ENCODE assay signal across 25 cellular contexts in genomic region chr4:48250343-48250742, GRCh38. TPM values are rescaled to one million over a fixed set of nuclear protein-coding genes. Genes with fewer than 3 reads are reported as not detected.
A peak's percentile ranks its signal among the peaks of the same experiment; 100 is the strongest.
DNase-seq lines count a peak whose midpoint lies in the region; ATAC-seq, FAIRE-seq and TF ChIP-seq lines count a peak whose summit lies in the region.
"Had no signal": no experiment of that assay in that cellular context is flagged by ENCODE, and none has a peak within 500 bp of the region (broad histone marks: within the 10 kb centered on the region; RNA-seq: fewer than 3 reads in every experiment).

No MANE protein-coding gene starts in this region.

- no peaks in the 10 kb centered on the region for H3K4me1 ChIP-seq in HepG2 (ENCODE audit: insufficient read depth, low read length)

- peaks cover 3% of the 10 kb centered on the region for H3K36me3 Mint-ChIP-seq in T-helper 17 cell (ENCODE audit: low read depth)
- H3K36me3 Mint-ChIP-seq: CD8-positive, alpha-beta memory T cell had no signal

- in situ Hi-C loops in HepG2 (cut with HindIII; ENCODE audit: extremely low pct_ligation_motif_present, low pct_unique_long_range_greater_than_20kb): no loop called here

- POLR2A ChIA-PET in HepG2 (lab: Yijun Ruan, JAX): no interaction called here

- H3K9ac ChIP-seq in HepG2 (ENCODE audit: insufficient read depth, low read depth, low read length): no peak overlapping the region
- H3K9ac ChIP-seq: BLaER1 treated with 17β-estradiol and CSF1 and Interleukin-3, amounts not matched to agents 10 nM and 100 nM had no signal

- H3K4me3 ChIP-seq in HepG2 (replicated peaks in 1 of 3; ENCODE audit: insufficient read depth in 1 of 3, low read depth in 2 of 3, low read length in 3 of 3): no peak overlapping the region
- H3K4me3 ChIP-seq in H7 (ENCODE audit: insufficient read depth, low read depth, low read length): no peak overlapping the region
- H3K4me3 ChIP-seq: A549; BLaER1 treated with 17β-estradiol and CSF1 and Interleukin-3, amounts not matched to agents 10 nM and 100 nM had no signal

- CTCF ChIA-PET in HepG2 (lab: Yijun Ruan, JAX; ENCODE audit: low intra/inter-chr PET ratio, low total read pairs): no interaction called here

- H3K79me2 ChIP-seq in HepG2 (ENCODE audit: insufficient read depth, low read length): no peaks in the 10 kb centered on the region

- TF ChIP-seq CTCF in HepG2 (CRISPR knock-in tag; IDR thresholded peaks at IDR 0.05): no peak

- H3K4me2 ChIP-seq in HepG2 (ENCODE audit: low read depth, low read length): no peak overlapping the region
- H3K4me2 ChIP-seq: A549; BLaER1 treated with 17β-estradiol and CSF1 and Interleukin-3, amounts not matched to agents 10 nM and 100 nM had no signal

- peak; percentile 92 for FAIRE-seq in GM12891 (lab: Jason Lieb, UNC)
- FAIRE-seq in GM18507 (lab: Jason Lieb, UNC): peak; percentile 67
- peak; percentile 71 for FAIRE-seq in urothelium cell line (lab: Jason Lieb, UNC)
- no peak for FAIRE-seq in HepG2 (lab: Jason Lieb, UNC)
- FAIRE-seq: A549 had no signal

- H3K27ac ChIP-seq in HepG2 (ENCODE audit: extremely low read length, insufficient read depth, low read length): no peak overlapping the region
- H3K27ac ChIP-seq: 22Rv1; A549; BLaER1 treated with 17β-estradiol and CSF1 and Interleukin-3, amounts not matched to agents 10 nM and 100 nM; C4-2B had no signal

- TF ChIP-seq RAD21 in HepG2 (CRISPR knock-in tag; IDR thresholded peaks at IDR 0.05): no peak

- no peak for TF ChIP-seq POLR2A in GM12891 (IDR thresholded peaks at IDR 0.05; ENCODE audit: low read depth, low read length)
- TF ChIP-seq POLR2A in HepG2 (IDR thresholded peaks at IDR 0.05; ENCODE audit: insufficient read depth in 1 of 2, low read depth in 2 of 2, low read length in 2 of 2): no peak

- BruUV-seq in HepG2 (replicated peaks; lab: Mats Ljungman, UMichigan): no TSS peak

- no peaks in the 10 kb centered on the region for H3K9me3 ChIP-seq in T-helper 17 cell (ENCODE audit: control insufficient read depth, low read length, poor library complexity, severe bottlenecking)
- no peaks in the 10 kb centered on the region for H3K9me3 ChIP-seq in HepG2 (ENCODE audit: low read length)

- no peaks in the 10 kb centered on the region for H3K27me3 Mint-ChIP-seq in T-helper 17 cell
- H3K27me3 Mint-ChIP-seq: B cell; CD4-positive, alpha-beta T cell had no signal

- peaks cover 7% of the 10 kb centered on the region for H3K4me1 Mint-ChIP-seq in T-helper 17 cell

- H2AFZ ChIP-seq in HepG2 (ENCODE audit: low read length): no peak overlapping the region

- TF ChIP-seq EP300 in HepG2 (IDR thresholded peaks at IDR 0.05; ENCODE audit: low read depth in 2 of 2, low read length in 2 of 2): no peak
- TF ChIP-seq EP300 in HepG2 (CRISPR knock-in tag; IDR thresholded peaks at IDR 0.05; ENCODE audit: borderline replicate concordance): no peak

- no peaks in the 10 kb centered on the region for H3K36me3 ChIP-seq in HepG2 (replicated peaks in 1 of 2; ENCODE audit: control insufficient read depth in 1 of 2, insufficient read depth in 2 of 2, low read length in 2 of 2)
- no peaks in the 10 kb centered on the region for H3K36me3 ChIP-seq in H7 (replicated peaks; ENCODE audit: control insufficient read depth, insufficient read depth, low read length)

- no peak overlapping the region for H3K4me3 Mint-ChIP-seq in T-helper 17 cell
- H3K4me3 Mint-ChIP-seq: B cell; CD4-positive, alpha-beta T cell; CD8-positive, alpha-beta memory T cell had no signal

- DNase-seq in GM12891 (ENCODE audit: insufficient read length, low spot score): no peak
- DNase-seq in GM18507 (ENCODE audit: extremely low spot score, insufficient read length, low read depth): no peak
- no peak for DNase-seq in T-helper 17 cell
- no peak for DNase-seq in urothelium cell line (ENCODE audit: low spot score)
- DNase-seq in HepG2 (ENCODE audit: low spot score): no peak
- DNase-seq in H7: no peak
- no peak for DNase-seq in NCI-H1092 (lab: John Stamatoyannopoulos, UW)
- DNase-seq: AML-193; CD4-positive, alpha-beta T cell; CD8-positive, alpha-beta memory T cell; COR-L47; DMS 273 treated with DMSO at 0.1 percent for 48 hours; DMS153; DMS53; DMS79; DND-41; EL; GDM1 had no signal

- no peak for ATAC-seq in T-helper 17 cell
- ATAC-seq in HepG2: no peak
- ATAC-seq: A549 had no signal

- no peaks in the 10 kb centered on the region for H4K20me1 ChIP-seq in HepG2 (ENCODE audit: insufficient read depth, low read length)

- intact Hi-C loops in HepG2 (cut with micrococcal nuclease; ENCODE audit: unreplicated experiment): no loop called here

- 74% methylated on average over 4 of the region's 4 CpGs for WGBS in HepG2 (ENCODE audit: low lambda C conversion rate)

- H3K27ac Mint-ChIP-seq in T-helper 17 cell: peak overlapping the region; percentile 1
- H3K27ac Mint-ChIP-seq: B cell; CD4-positive, alpha-beta T cell; CD8-positive, alpha-beta memory T cell had no signal

- no peaks in the 10 kb centered on the region; a peak in 1 of 5 replicates for H3K27me3 ChIP-seq in HepG2 (ENCODE audit: control insufficient read depth in 1 of 2, insufficient read depth in 2 of 2, low read length in 2 of 2)
- no peaks in the 10 kb centered on the region for H3K27me3 ChIP-seq in H7 (ENCODE audit: control insufficient read depth, insufficient read depth, low read length)
- H3K27me3 ChIP-seq: BLaER1 treated with 17β-estradiol and CSF1 and Interleukin-3, amounts not matched to agents 10 nM and 100 nM had no signal

TF ChIP-seq in GM12891, 5 proteins besides CTCF, POLR2A, EP300 and RAD21:
- no peak for TF ChIP-seq TAF1 (IDR thresholded peaks at IDR 0.05; ENCODE audit: low read depth, low read length)
- peak; percentile 77 for TF ChIP-seq SPI1 (IDR thresholded peaks at IDR 0.05; ENCODE audit: low read depth, low read length)

TF ChIP-seq in HepG2, 621 proteins besides CTCF, POLR2A, EP300 and RAD21:
- TF ChIP-seq TCF12 (IDR thresholded peaks at IDR 0.05): no peak
- no peak for TF ChIP-seq TCF12 (CRISPR knock-in tag; IDR thresholded peaks at IDR 0.05)
- TF ChIP-seq ZNF253 (CRISPR knock-in tag; IDR thresholded peaks at IDR 0.05; ENCODE audit: borderline replicate concordance): no peak
- TF ChIP-seq, protein P1, sequence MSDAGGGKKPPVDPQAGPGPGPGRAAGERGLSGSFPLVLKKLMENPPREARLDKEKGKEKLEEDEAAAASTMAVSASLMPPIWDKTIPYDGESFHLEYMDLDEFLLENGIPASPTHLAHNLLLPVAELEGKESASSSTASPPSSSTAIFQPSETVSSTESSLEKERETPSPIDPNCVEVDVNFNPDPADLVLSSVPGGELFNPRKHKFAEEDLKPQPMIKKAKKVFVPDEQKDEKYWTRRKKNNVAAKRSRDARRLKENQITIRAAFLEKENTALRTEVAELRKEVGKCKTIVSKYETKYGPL (CRISPR knock-in tag; IDR thresholded peaks at IDR 0.05): no peak
- no peak for TF ChIP-seq MBNL3 (CRISPR knock-in tag; conservative IDR thresholded peaks at IDR 0.05)
- TF ChIP-seq SOX13 (IDR thresholded peaks at IDR 0.05): no peak
- no peak for TF ChIP-seq SOX13 (CRISPR knock-in tag; conservative IDR thresholded peaks at IDR 0.05 in 1 of 2, IDR thresholded peaks at IDR 0.05 in 1 of 2)
- TF ChIP-seq GMEB2 (CRISPR knock-in tag; IDR thresholded peaks at IDR 0.05; ENCODE audit: low read depth): no peak
- TF ChIP-seq ELF4 (CRISPR knock-in tag; IDR thresholded peaks at IDR 0.05; ENCODE audit: borderline replicate concordance): no peak
- TF ChIP-seq XRCC5 (optimal IDR thresholded peaks at IDR 0.05; ENCODE audit: low read length): no peak
TF ChIP-seq in HepG2: peak in this region for 0.

RNA-seq across cellular contexts. Expression of gene TEC, which starts 19.3 kb away (rescaled TPM):
- 13.7 TPM for polyA plus RNA-seq in GM12891 (2012; ENCODE audit: low read depth, missing spikeins)
- total RNA-seq in T-helper 17 cell (1 to 10 TPM; 2.3 to 2.4 TPM), HepG2 (2016; rRNA removed; fragmentation: Illumina TruSeq; extraction: Trizol) (0.20 TPM in 2 replicates)
- total RNA-seq in HepG2 (2016; cell fraction: cytosol; rRNA removed; fragmentation: Illumina TruSeq; extraction: Trizol; ENCODE audit: low read depth): not detected in 2 replicates
- 0.21 and 0.22 TPM in 2 replicates for total RNA-seq in HepG2 (2016; cell fraction: insoluble cytoplasmic fraction; rRNA removed; fragmentation: Illumina TruSeq; extraction: Trizol)
- total RNA-seq in HepG2 (2016; cell fraction: membrane; rRNA removed; fragmentation: Illumina TruSeq; extraction: Trizol): 0.09 TPM in 1 of 2 replicates, not detected in the other
- total RNA-seq in HepG2 (2016; cell fraction: nucleus; rRNA removed; fragmentation: Illumina TruSeq; extraction: Trizol): 0.13 and 0.43 TPM in 2 replicates
- 0.05 and 0.10 TPM in 2 replicates for polyA plus RNA-seq in HepG2 (2011; rRNA removed)
- 0.08 and 0.09 TPM in 2 replicates for polyA plus RNA-seq in HepG2 (2011; cell fraction: cytosol; rRNA removed)
- polyA plus RNA-seq in HepG2 (2011; cell fraction: nucleus; rRNA removed): 0.14 and 0.17 TPM in 2 replicates
- polyA plus RNA-seq in HepG2 (2012): 0.12 and 0.25 TPM in 2 replicates
- not detected in 2 replicates for polyA plus RNA-seq in HepG2 (2016; cell fraction: cytosol; fragmentation: Illumina TruSeq; extraction: Trizol; ENCODE audit: low read depth)
- 0.21 TPM in 1 of 2 replicates, not detected in the other for polyA plus RNA-seq in HepG2 (2016; cell fraction: insoluble cytoplasmic fraction; fragmentation: Illumina TruSeq; extraction: Trizol; ENCODE audit: low read depth)
- 0.08 TPM in 1 of 2 replicates, not detected in the other for polyA plus RNA-seq in HepG2 (2016; cell fraction: membrane; fragmentation: Illumina TruSeq; extraction: Trizol; ENCODE audit: low read depth)
- 0.19 TPM in 1 of 2 replicates, not detected in the other for polyA plus RNA-seq in HepG2 (2016; cell fraction: nucleus; fragmentation: Illumina TruSeq; extraction: Trizol; ENCODE audit: insufficient read depth, low read depth)
- polyA minus RNA-seq in HepG2 (2011; rRNA and poly(A)+ RNA removed; ENCODE audit: low replicate concordance): 0.12 and 0.91 TPM in 2 replicates
- polyA minus RNA-seq in HepG2 (2011; cell fraction: cytosol; rRNA and poly(A)+ RNA removed): not detected in 2 replicates
- 0.50 and 0.64 TPM in 2 replicates for polyA minus RNA-seq in HepG2 (2011; cell fraction: nucleus; rRNA and poly(A)+ RNA removed)
- 1.2 and 2.0 TPM in 2 replicates for total RNA-seq in H7 (2014; rRNA removed; shearing (Covaris generic))
- total RNA-seq: A172, G401 had no signal
